ENCODE assay signal across 1 cellular context in the genomic region with DNA sequence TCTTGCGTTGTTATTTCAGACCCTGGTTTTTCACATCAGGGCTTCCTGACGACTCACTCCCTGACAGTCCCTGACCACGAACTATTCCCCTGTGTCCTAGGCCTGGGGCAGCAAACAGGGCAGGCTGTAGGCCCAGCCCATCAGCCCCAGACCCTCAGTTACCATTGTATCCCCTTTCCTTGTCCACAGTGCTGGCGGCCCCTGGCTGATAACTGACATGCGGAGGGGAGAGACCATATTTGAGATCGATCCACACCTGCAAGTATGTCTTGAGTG.
TF ChIP-seq lines count a peak whose summit lies in the region.

No MANE protein-coding gene starts in this region.

TF ChIP-seq in HepG2, 621 proteins besides CTCF, POLR2A, EP300 and RAD21 (continued from another document and continues in another):
- TF ChIP-seq, protein P1, sequence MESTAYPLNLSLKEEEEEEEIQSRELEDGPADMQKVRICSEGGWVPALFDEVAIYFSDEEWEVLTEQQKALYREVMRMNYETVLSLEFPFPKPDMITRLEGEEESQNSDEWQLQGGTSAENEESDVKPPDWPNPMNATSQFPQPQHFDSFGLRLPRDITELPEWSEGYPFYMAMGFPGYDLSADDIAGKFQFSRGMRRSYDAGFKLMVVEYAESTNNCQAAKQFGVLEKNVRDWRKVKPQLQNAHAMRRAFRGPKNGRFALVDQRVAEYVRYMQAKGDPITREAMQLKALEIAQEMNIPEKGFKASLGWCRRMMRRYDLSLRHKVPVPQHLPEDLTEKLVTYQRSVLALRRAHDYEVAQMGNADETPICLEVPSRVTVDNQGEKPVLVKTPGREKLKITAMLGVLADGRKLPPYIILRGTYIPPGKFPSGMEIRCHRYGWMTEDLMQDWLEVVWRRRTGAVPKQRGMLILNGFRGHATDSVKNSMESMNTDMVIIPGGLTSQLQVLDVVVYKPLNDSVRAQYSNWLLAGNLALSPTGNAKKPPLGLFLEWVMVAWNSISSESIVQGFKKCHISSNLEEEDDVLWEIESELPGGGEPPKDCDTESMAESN (CRISPR knock-in tag; conservative IDR thresholded peaks at IDR 0.05), result no peak
- TF ChIP-seq ZNF282 (IDR thresholded peaks at IDR 0.05; ENCODE audit: partially characterized antibody) (no peak), ZNF614 (CRISPR knock-in tag; IDR thresholded peaks at IDR 0.05; ENCODE audit: borderline replicate concordance) (no peak), ZBTB38 (CRISPR knock-in tag; IDR thresholded peaks at IDR 0.05) (0 out of 2 replicates have a peak, but pooled peaks have one; percentile 68), ZNF3 (CRISPR knock-in tag; IDR thresholded peaks at IDR 0.05) (no peak), ZNF775 (CRISPR knock-in tag; IDR thresholded peaks at IDR 0.05; ENCODE audit: borderline replicate concordance) (no peak), NAIF1 (CRISPR knock-in tag; IDR thresholded peaks at IDR 0.05; ENCODE audit: borderline replicate concordance) (no peak), KLF12 (CRISPR knock-in tag; IDR thresholded peaks at IDR 0.05; ENCODE audit: borderline replicate concordance) (no peak), ZNF34 (CRISPR knock-in tag; IDR thresholded peaks at IDR 0.05; ENCODE audit: borderline replicate concordance) (no peak), RFXAP (CRISPR knock-in tag; IDR thresholded peaks at IDR 0.05; ENCODE audit: borderline replicate concordance) (no peak), CENPT (CRISPR knock-in tag; IDR thresholded peaks at IDR 0.05; ENCODE audit: low read depth) (no peak), TAF15 (IDR thresholded peaks at IDR 0.05; ENCODE audit: low read depth, low read length, poor library complexity, severe bottlenecking) (no peak), ZNF260 (CRISPR knock-in tag; IDR thresholded peaks at IDR 0.05; ENCODE audit: borderline replicate concordance, low read depth) (no peak), FOXJ3 (CRISPR knock-in tag; IDR thresholded peaks at IDR 0.05; ENCODE audit: borderline replicate concordance) (no peak), HOXA3 (CRISPR knock-in tag; IDR thresholded peaks at IDR 0.05) (no peak), ZNF234 (CRISPR knock-in tag; conservative IDR thresholded peaks at IDR 0.05) (no peak)
- TF ChIP-seq, protein P2, sequence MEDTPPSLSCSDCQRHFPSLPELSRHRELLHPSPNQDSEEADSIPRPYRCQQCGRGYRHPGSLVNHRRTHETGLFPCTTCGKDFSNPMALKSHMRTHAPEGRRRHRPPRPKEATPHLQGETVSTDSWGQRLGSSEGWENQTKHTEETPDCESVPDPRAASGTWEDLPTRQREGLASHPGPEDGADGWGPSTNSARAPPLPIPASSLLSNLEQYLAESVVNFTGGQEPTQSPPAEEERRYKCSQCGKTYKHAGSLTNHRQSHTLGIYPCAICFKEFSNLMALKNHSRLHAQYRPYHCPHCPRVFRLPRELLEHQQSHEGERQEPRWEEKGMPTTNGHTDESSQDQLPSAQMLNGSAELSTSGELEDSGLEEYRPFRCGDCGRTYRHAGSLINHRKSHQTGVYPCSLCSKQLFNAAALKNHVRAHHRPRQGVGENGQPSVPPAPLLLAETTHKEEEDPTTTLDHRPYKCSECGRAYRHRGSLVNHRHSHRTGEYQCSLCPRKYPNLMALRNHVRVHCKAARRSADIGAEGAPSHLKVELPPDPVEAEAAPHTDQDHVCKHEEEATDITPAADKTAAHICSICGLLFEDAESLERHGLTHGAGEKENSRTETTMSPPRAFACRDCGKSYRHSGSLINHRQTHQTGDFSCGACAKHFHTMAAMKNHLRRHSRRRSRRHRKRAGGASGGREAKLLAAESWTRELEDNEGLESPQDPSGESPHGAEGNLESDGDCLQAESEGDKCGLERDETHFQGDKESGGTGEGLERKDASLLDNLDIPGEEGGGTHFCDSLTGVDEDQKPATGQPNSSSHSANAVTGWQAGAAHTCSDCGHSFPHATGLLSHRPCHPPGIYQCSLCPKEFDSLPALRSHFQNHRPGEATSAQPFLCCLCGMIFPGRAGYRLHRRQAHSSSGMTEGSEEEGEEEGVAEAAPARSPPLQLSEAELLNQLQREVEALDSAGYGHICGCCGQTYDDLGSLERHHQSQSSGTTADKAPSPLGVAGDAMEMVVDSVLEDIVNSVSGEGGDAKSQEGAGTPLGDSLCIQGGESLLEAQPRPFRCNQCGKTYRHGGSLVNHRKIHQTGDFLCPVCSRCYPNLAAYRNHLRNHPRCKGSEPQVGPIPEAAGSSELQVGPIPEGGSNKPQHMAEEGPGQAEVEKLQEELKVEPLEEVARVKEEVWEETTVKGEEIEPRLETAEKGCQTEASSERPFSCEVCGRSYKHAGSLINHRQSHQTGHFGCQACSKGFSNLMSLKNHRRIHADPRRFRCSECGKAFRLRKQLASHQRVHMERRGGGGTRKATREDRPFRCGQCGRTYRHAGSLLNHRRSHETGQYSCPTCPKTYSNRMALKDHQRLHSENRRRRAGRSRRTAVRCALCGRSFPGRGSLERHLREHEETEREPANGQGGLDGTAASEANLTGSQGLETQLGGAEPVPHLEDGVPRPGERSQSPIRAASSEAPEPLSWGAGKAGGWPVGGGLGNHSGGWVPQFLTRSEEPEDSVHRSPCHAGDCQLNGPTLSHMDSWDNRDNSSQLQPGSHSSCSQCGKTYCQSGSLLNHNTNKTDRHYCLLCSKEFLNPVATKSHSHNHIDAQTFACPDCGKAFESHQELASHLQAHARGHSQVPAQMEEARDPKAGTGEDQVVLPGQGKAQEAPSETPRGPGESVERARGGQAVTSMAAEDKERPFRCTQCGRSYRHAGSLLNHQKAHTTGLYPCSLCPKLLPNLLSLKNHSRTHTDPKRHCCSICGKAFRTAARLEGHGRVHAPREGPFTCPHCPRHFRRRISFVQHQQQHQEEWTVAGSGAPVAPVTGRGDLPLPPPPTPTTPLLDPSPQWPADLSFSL (CRISPR knock-in tag; IDR thresholded peaks at IDR 0.05), result no peak
- TF ChIP-seq, protein P3, sequence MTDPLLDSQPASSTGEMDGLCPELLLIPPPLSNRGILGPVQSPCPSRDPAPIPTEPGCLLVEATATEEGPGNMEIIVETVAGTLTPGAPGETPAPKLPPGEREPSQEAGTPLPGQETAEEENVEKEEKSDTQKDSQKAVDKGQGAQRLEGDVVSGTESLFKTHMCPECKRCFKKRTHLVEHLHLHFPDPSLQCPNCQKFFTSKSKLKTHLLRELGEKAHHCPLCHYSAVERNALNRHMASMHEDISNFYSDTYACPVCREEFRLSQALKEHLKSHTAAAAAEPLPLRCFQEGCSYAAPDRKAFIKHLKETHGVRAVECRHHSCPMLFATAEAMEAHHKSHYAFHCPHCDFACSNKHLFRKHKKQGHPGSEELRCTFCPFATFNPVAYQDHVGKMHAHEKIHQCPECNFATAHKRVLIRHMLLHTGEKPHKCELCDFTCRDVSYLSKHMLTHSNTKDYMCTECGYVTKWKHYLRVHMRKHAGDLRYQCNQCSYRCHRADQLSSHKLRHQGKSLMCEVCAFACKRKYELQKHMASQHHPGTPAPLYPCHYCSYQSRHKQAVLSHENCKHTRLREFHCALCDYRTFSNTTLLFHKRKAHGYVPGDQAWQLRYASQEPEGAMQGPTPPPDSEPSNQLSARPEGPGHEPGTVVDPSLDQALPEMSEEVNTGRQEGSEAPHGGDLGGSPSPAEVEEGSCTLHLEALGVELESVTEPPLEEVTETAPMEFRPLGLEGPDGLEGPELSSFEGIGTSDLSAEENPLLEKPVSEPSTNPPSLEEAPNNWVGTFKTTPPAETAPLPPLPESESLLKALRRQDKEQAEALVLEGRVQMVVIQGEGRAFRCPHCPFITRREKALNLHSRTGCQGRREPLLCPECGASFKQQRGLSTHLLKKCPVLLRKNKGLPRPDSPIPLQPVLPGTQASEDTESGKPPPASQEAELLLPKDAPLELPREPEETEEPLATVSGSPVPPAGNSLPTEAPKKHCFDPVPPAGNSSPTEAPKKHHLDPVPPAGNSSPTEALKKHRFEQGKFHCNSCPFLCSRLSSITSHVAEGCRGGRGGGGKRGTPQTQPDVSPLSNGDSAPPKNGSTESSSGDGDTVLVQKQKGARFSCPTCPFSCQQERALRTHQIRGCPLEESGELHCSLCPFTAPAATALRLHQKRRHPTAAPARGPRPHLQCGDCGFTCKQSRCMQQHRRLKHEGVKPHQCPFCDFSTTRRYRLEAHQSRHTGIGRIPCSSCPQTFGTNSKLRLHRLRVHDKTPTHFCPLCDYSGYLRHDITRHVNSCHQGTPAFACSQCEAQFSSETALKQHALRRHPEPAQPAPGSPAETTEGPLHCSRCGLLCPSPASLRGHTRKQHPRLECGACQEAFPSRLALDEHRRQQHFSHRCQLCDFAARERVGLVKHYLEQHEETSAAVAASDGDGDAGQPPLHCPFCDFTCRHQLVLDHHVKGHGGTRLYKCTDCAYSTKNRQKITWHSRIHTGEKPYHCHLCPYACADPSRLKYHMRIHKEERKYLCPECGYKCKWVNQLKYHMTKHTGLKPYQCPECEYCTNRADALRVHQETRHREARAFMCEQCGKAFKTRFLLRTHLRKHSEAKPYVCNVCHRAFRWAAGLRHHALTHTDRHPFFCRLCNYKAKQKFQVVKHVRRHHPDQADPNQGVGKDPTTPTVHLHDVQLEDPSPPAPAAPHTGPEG (CRISPR knock-in tag; IDR thresholded peaks at IDR 0.05), result no peak
- TF ChIP-seq, protein P4, sequence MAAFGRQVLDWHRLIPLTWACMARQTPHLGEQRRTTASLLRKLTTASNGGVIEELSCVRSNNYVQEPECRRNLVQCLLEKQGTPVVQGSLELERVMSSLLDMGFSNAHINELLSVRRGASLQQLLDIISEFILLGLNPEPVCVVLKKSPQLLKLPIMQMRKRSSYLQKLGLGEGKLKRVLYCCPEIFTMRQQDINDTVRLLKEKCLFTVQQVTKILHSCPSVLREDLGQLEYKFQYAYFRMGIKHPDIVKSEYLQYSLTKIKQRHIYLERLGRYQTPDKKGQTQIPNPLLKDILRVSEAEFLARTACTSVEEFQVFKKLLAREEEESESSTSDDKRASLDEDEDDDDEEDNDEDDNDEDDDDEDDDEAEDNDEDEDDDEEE (CRISPR knock-in tag; IDR thresholded peaks at IDR 0.05), result no peak
- TF ChIP-seq, protein P5, sequence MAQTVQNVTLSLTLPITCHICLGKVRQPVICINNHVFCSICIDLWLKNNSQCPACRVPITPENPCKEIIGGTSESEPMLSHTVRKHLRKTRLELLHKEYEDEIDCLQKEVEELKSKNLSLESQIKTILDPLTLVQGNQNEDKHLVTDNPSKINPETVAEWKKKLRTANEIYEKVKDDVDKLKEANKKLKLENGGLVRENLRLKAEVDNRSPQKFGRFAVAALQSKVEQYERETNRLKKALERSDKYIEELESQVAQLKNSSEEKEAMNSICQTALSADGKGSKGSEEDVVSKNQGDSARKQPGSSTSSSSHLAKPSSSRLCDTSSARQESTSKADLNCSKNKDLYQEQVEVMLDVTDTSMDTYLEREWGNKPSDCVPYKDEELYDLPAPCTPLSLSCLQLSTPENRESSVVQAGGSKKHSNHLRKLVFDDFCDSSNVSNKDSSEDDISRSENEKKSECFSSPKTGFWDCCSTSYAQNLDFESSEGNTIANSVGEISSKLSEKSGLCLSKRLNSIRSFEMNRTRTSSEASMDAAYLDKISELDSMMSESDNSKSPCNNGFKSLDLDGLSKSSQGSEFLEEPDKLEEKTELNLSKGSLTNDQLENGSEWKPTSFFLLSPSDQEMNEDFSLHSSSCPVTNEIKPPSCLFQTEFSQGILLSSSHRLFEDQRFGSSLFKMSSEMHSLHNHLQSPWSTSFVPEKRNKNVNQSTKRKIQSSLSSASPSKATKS (CRISPR knock-in tag; IDR thresholded peaks at IDR 0.05), result no peak
- TF ChIP-seq, protein P6, sequence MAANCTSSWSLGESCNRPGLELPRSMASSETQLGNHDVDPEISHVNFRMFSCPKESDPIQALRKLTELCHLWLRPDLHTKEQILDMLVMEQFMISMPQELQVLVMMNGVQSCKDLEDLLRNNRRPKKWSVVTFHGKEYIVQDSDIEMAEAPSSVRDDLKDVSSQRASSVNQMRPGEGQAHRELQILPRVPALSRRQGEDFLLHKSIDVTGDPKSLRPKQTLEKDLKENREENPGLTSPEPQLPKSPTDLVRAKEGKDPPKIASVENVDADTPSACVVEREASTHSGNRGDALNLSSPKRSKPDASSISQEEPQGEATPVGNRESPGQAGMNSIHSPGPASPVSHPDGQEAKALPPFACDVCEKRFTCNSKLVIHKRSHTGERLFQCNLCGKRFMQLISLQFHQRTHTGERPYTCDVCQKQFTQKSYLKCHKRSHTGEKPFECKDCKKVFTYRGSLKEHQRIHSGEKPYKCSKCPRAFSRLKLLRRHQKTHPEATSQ (CRISPR knock-in tag; IDR thresholded peaks at IDR 0.05; ENCODE audit: borderline replicate concordance), result no peak
- TF ChIP-seq, protein P7, sequence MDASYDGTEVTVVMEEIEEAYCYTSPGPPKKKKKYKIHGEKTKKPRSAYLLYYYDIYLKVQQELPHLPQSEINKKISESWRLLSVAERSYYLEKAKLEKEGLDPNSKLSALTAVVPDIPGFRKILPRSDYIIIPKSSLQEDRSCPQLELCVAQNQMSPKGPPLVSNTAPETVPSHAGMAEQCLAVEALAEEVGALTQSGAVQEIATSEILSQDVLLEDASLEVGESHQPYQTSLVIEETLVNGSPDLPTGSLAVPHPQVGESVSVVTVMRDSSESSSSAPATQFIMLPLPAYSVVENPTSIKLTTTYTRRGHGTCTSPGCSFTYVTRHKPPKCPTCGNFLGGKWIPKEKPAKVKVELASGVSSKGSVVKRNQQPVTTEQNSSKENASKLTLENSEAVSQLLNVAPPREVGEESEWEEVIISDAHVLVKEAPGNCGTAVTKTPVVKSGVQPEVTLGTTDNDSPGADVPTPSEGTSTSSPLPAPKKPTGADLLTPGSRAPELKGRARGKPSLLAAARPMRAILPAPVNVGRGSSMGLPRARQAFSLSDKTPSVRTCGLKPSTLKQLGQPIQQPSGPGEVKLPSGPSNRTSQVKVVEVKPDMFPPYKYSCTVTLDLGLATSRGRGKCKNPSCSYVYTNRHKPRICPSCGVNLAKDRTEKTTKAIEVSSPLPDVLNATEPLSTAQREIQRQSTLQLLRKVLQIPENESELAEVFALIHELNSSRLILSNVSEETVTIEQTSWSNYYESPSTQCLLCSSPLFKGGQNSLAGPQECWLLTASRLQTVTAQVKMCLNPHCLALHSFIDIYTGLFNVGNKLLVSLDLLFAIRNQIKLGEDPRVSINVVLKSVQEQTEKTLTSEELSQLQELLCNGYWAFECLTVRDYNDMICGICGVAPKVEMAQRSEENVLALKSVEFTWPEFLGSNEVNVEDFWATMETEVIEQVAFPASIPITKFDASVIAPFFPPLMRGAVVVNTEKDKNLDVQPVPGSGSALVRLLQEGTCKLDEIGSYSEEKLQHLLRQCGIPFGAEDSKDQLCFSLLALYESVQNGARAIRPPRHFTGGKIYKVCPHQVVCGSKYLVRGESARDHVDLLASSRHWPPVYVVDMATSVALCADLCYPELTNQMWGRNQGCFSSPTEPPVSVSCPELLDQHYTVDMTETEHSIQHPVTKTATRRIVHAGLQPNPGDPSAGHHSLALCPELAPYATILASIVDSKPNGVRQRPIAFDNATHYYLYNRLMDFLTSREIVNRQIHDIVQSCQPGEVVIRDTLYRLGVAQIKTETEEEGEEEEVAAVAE (CRISPR knock-in tag; IDR thresholded peaks at IDR 0.05; ENCODE audit: borderline replicate concordance), result no peak
